ENCODE assay signal across 23 cellular contexts in the genomic region with DNA sequence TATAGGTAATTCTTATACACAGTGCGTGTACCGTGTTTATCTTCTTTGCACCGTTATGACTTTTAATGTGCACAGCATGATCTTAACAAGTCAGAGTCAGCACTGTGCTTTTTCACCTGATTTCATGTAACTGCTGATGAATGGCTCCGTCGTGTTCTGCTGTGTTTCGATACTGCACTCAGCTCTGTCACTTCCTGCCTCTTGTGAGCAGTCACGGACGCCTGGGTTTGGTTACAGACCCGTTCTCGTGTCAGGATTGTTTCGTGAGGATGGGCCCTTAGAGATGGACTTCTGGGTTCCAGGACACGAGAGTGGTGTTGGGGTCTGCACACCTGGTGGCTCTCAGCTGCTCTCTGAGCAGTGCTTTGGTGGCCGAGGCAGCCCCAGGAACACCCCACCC. TPM values are rescaled to one million over a fixed set of nuclear protein-coding genes. Genes with fewer than 3 reads are reported as not detected.
A peak's percentile ranks its signal among the peaks of the same experiment; 100 is the strongest.
DNase-seq lines count a peak whose midpoint lies in the region; ATAC-seq, FAIRE-seq and TF ChIP-seq lines count a peak whose summit lies in the region.
"Had no signal": no experiment of that assay in that cellular context is flagged by ENCODE, and none has a peak within 500 bp of the region (broad histone marks: within the 10 kb centered on the region; RNA-seq: fewer than 3 reads in every experiment).

No MANE protein-coding gene starts in this region.

- H3K4me2 ChIP-seq in HepG2 (ENCODE audit: low read depth, low read length) = no peak overlapping the region

- no peak overlapping the region for H3K4me3 ChIP-seq in HepG2 (replicated peaks in 1 of 3; ENCODE audit: insufficient read depth in 1 of 3, low read depth in 2 of 3, low read length in 3 of 3)

- no peak overlapping the region for H3K9ac ChIP-seq in HepG2 (ENCODE audit: insufficient read depth, low read depth, low read length)

- 96% methylated on average over 13 of the region's 13 CpGs for WGBS in HepG2 (ENCODE audit: low lambda C conversion rate)

- peak overlapping the region; percentile 58 for H3K27ac Mint-ChIP-seq in activated naive CD4-positive, alpha-beta T cell treated with anti-CD3 and anti-CD28 coated beads, Interleukin-2, amount 10 ng/mL, durations not matched to agents 7 days and 5 days
- H3K27ac Mint-ChIP-seq in effector memory CD8-positive, alpha-beta T cell = peak overlapping the region; percentile 30 to 85
- peak overlapping the region; percentile 56 for H3K27ac Mint-ChIP-seq in stimulated activated naive B cell treated with anti-CD40 and anti-IgM and Interleukin-4, amounts not matched to agents 10 μg/mL and 1 μg/mL and 100 μg/mL, for 72 hours
- no peak overlapping the region for H3K27ac Mint-ChIP-seq in CD14-positive monocyte

- BruUV-seq in HepG2 (replicated peaks; lab: Mats Ljungman, UMichigan) = no TSS peak

- H3K27me3 ChIP-seq in HepG2 (ENCODE audit: control insufficient read depth in 1 of 2, insufficient read depth in 2 of 2, low read length in 2 of 2) = no peaks in the 10 kb centered on the region

- no peaks in the 10 kb centered on the region for H3K9me3 ChIP-seq in HepG2 (ENCODE audit: low read length)

- no peak for TF ChIP-seq RAD21 in HepG2 (CRISPR knock-in tag; IDR thresholded peaks at IDR 0.05)

- TF ChIP-seq EP300 in HepG2 (IDR thresholded peaks at IDR 0.05; ENCODE audit: low read depth in 2 of 2, low read length in 2 of 2) (no peak), HepG2 (CRISPR knock-in tag; IDR thresholded peaks at IDR 0.05; ENCODE audit: borderline replicate concordance) (no peak)

- peak; percentile 31 for ATAC-seq in effector memory CD8-positive, alpha-beta T cell (replicated peaks)
- ATAC-seq in stimulated activated naive B cell treated with anti-CD40 and anti-IgM and Interleukin-4, amounts not matched to agents 10 μg/mL and 1 μg/mL and 100 μg/mL, for 72 hours (replicated peaks) = peak; percentile 50 to 55
- ATAC-seq in HepG2 = no peak

- CTCF ChIA-PET in activated naive CD4-positive, alpha-beta T cell treated with anti-CD3 and anti-CD28 coated beads, Interleukin-2, amount 10 ng/mL, durations not matched to agents 7 days and 5 days (lab: Charles Lee) = interaction anchor here (0.6 to 0.8 kb wide), 2 partner anchors 35 to 251 kb away, joined by 3 read pairs; no protein-coding TSS in a partner anchor
- CTCF ChIA-PET in HepG2 (lab: Yijun Ruan, JAX; ENCODE audit: low intra/inter-chr PET ratio, low total read pairs) = interaction anchor here (2.1 kb wide), 1 partner anchor 108 kb away, joined by 18 read pairs; no protein-coding TSS in a partner anchor

- H3K27ac ChIP-seq in HepG2 (ENCODE audit: extremely low read length, insufficient read depth, low read length) = no peak overlapping the region
- H3K27ac ChIP-seq: HL-60 had no signal

- no peaks in the 10 kb centered on the region for H3K9me3 Mint-ChIP-seq in activated naive CD4-positive, alpha-beta T cell treated with anti-CD3 and anti-CD28 coated beads, Interleukin-2, amount 10 ng/mL, durations not matched to agents 7 days and 5 days
- H3K9me3 Mint-ChIP-seq in effector memory CD8-positive, alpha-beta T cell = no peaks in the 10 kb centered on the region
- H3K9me3 Mint-ChIP-seq in stimulated activated naive B cell treated with anti-CD40 and anti-IgM and Interleukin-4, amounts not matched to agents 10 μg/mL and 1 μg/mL and 100 μg/mL, for 72 hours = peaks cover 5 to 6% of the 10 kb centered on the region in 2 donors
- peaks cover 0 to 4% (median 0%) of the 10 kb centered on the region in 7 donors for H3K9me3 Mint-ChIP-seq in CD14-positive monocyte
- H3K9me3 Mint-ChIP-seq: CD4-positive, CD25-positive, alpha-beta regulatory T cell had no signal

- H3K4me1 Mint-ChIP-seq in activated naive CD4-positive, alpha-beta T cell treated with anti-CD3 and anti-CD28 coated beads, Interleukin-2, amount 10 ng/mL, durations not matched to agents 7 days and 5 days = peaks cover 26% of the 10 kb centered on the region
- H3K4me1 Mint-ChIP-seq in effector memory CD8-positive, alpha-beta T cell (ENCODE audit: low read depth in 2 of 2) = peaks cover 19 to 23% of the 10 kb centered on the region in 2 donors
- H3K4me1 Mint-ChIP-seq in stimulated activated naive B cell treated with anti-CD40 and anti-IgM and Interleukin-4, amounts not matched to agents 10 μg/mL and 1 μg/mL and 100 μg/mL, for 72 hours = peaks cover 13 to 37% of the 10 kb centered on the region in 2 donors
- H3K4me1 Mint-ChIP-seq in CD14-positive monocyte = peaks cover 7% of the 10 kb centered on the region

- POLR2A ChIA-PET in HepG2 (lab: Yijun Ruan, JAX) = no interaction called here

- DNase-seq in activated naive CD4-positive, alpha-beta T cell treated with anti-CD3 and anti-CD28 coated beads, Interleukin-2, amount 10 ng/mL, durations not matched to agents 7 days and 5 days = no peak
- DNase-seq in activated naive CD4-positive, alpha-beta T cell treated with Interleukin-2 at 50 U/mL for 16 hours = no peak
- no peak for DNase-seq in GM19239 (ENCODE audit: insufficient read length, low spot score)
- DNase-seq in effector memory CD8-positive, alpha-beta T cell = peak in 1 of 3 experiments; percentile 16
- DNase-seq in stimulated activated naive B cell treated with anti-CD40 and anti-IgM and Interleukin-4, amounts not matched to agents 10 μg/mL and 1 μg/mL and 100 μg/mL, for 72 hours = no peak
- DNase-seq in HepG2 (ENCODE audit: low spot score) = no peak
- DNase-seq in CD14-positive monocyte (ENCODE audit: low spot score) = no peak
- DNase-seq in amniotic stem cell (lab: John Stamatoyannopoulos, UW) = no peak
- DNase-seq: Calu3; DMS79; GOT3; MV-4-11; NCI-H1417 treated with DMSO at 0.1 percent for 48 hours; NCI-H1930; NCI-H2171; NCI-H446; NCI-H69; NK-92 treated with Interleukin-12 subunit alpha and Interleukin-12 subunit beta, amount 100 ng/mL, for 24 hours; OCI-M1 had no signal

- in situ Hi-C loops in HepG2 (cut with HindIII; ENCODE audit: extremely low pct_ligation_motif_present, low pct_unique_long_range_greater_than_20kb) = loop anchor here (5.0 kb wide), 1 partner anchor 109 kb away; no protein-coding TSS in a partner anchor

- peaks cover 25% of the 10 kb centered on the region for H3K36me3 Mint-ChIP-seq in activated naive CD4-positive, alpha-beta T cell treated with anti-CD3 and anti-CD28 coated beads, Interleukin-2, amount 10 ng/mL, durations not matched to agents 7 days and 5 days
- H3K36me3 Mint-ChIP-seq in effector memory CD8-positive, alpha-beta T cell (ENCODE audit: insufficient read depth) = peaks cover 9% of the 10 kb centered on the region
- peaks cover 38 to 46% of the 10 kb centered on the region in 2 donors for H3K36me3 Mint-ChIP-seq in stimulated activated naive B cell treated with anti-CD40 and anti-IgM and Interleukin-4, amounts not matched to agents 10 μg/mL and 1 μg/mL and 100 μg/mL, for 72 hours
- H3K36me3 Mint-ChIP-seq in CD14-positive monocyte = peaks cover 24 to 55% of the 10 kb centered on the region in 2 donors

- no peak overlapping the region for H3K4me3 Mint-ChIP-seq in activated naive CD4-positive, alpha-beta T cell treated with anti-CD3 and anti-CD28 coated beads, Interleukin-2, amount 10 ng/mL, durations not matched to agents 7 days and 5 days
- H3K4me3 Mint-ChIP-seq in effector memory CD8-positive, alpha-beta T cell = peak overlapping the region; percentile 52 to 54
- H3K4me3 Mint-ChIP-seq in stimulated activated naive B cell treated with anti-CD40 and anti-IgM and Interleukin-4, amounts not matched to agents 10 μg/mL and 1 μg/mL and 100 μg/mL, for 72 hours = peak overlapping the region in 1 of 2 donors; percentile 41
- no peak overlapping the region for H3K4me3 Mint-ChIP-seq in CD14-positive monocyte

- H4K20me1 ChIP-seq in HepG2 (ENCODE audit: insufficient read depth, low read length) = peaks cover 4% of the 10 kb centered on the region; the same call in 1 of the 2 replicates

- no peak overlapping the region for H2AFZ ChIP-seq in HepG2 (ENCODE audit: low read length)

- no peak for TF ChIP-seq POLR2A in HepG2 (IDR thresholded peaks at IDR 0.05; ENCODE audit: insufficient read depth in 1 of 2, low read depth in 2 of 2, low read length in 2 of 2)

- FAIRE-seq in GM19239 (lab: Jason Lieb, UNC) (peak; percentile 81), HepG2 (lab: Jason Lieb, UNC) (no peak)
- FAIRE-seq: HTR-8/SVneo had no signal

- peaks cover 7 to 32% of the 10 kb centered on the region in 2 experiments; a peak in 4 of 5 replicates for H3K36me3 ChIP-seq in HepG2 (replicated peaks in 1 of 2; ENCODE audit: control insufficient read depth in 1 of 2, insufficient read depth in 2 of 2, low read length in 2 of 2)

- no peaks in the 10 kb centered on the region for H3K27me3 Mint-ChIP-seq in activated naive CD4-positive, alpha-beta T cell treated with anti-CD3 and anti-CD28 coated beads, Interleukin-2, amount 10 ng/mL, durations not matched to agents 7 days and 5 days
- H3K27me3 Mint-ChIP-seq in effector memory CD8-positive, alpha-beta T cell = no peaks in the 10 kb centered on the region
- H3K27me3 Mint-ChIP-seq in stimulated activated naive B cell treated with anti-CD40 and anti-IgM and Interleukin-4, amounts not matched to agents 10 μg/mL and 1 μg/mL and 100 μg/mL, for 72 hours = no peaks in the 10 kb centered on the region
- peaks cover 0 to 5% (median 0%) of the 10 kb centered on the region in 3 donors for H3K27me3 Mint-ChIP-seq in CD14-positive monocyte (ENCODE audit: low read depth in 3 of 3)
- H3K27me3 Mint-ChIP-seq: CD4-positive, CD25-positive, alpha-beta regulatory T cell had no signal

- peaks cover 5% of the 10 kb centered on the region for H3K4me1 ChIP-seq in HepG2 (ENCODE audit: insufficient read depth, low read length)

- intact Hi-C loops in HepG2 (cut with micrococcal nuclease; ENCODE audit: unreplicated experiment) (no loop called here), CD14-positive monocyte (cut with micrococcal nuclease) (loop anchor here in 1 of 2 donors (10.0 kb wide), 1 partner anchor 422 kb away; a partner anchor contains a TSS)

- no peaks in the 10 kb centered on the region for H3K79me2 ChIP-seq in HepG2 (ENCODE audit: insufficient read depth, low read length)

- no peak for TF ChIP-seq CTCF in HepG2 (CRISPR knock-in tag; IDR thresholded peaks at IDR 0.05)
- no peak for TF ChIP-seq CTCF in CD14-positive monocyte (IDR thresholded peaks at IDR 0.05)

RNA-seq across cellular contexts. Expression of a gene that starts 24.6 kb away (rescaled TPM):
- 33.9 and 49.6 TPM in 2 replicates for total RNA-seq in HepG2 (2016; rRNA removed; fragmentation: Illumina TruSeq; extraction: Trizol)
- total RNA-seq in HepG2 (2016; cell fraction: cytosol; rRNA removed; fragmentation: Illumina TruSeq; extraction: Trizol; ENCODE audit: low read depth) = 98.6 and 103 TPM in 2 replicates
- 32.6 and 40.4 TPM in 2 replicates for total RNA-seq in HepG2 (2016; cell fraction: insoluble cytoplasmic fraction; rRNA removed; fragmentation: Illumina TruSeq; extraction: Trizol)
- 28.6 and 30.6 TPM in 2 replicates for total RNA-seq in HepG2 (2016; cell fraction: membrane; rRNA removed; fragmentation: Illumina TruSeq; extraction: Trizol)
- total RNA-seq in HepG2 (2016; cell fraction: nucleus; rRNA removed; fragmentation: Illumina TruSeq; extraction: Trizol) = 44.9 and 51.2 TPM in 2 replicates
- polyA plus RNA-seq in HepG2 (2011; rRNA removed) (54.8 and 58.7 TPM in 2 replicates), CD14-positive monocyte (10 to 100 TPM; 54.7 to 74.0 TPM)
- 29.1 and 46.9 TPM in 2 replicates for polyA plus RNA-seq in HepG2 (2011; cell fraction: cytosol; rRNA removed)
- 327 and 449 TPM in 2 replicates for polyA plus RNA-seq in HepG2 (2011; cell fraction: nucleus; rRNA removed)
- 37.3 and 41.7 TPM in 2 replicates for polyA plus RNA-seq in HepG2 (2012)
- polyA plus RNA-seq in HepG2 (2016; cell fraction: cytosol; fragmentation: Illumina TruSeq; extraction: Trizol; ENCODE audit: low read depth) = 3.7 and 4.9 TPM in 2 replicates
- 39.7 and 51.2 TPM in 2 replicates for polyA plus RNA-seq in HepG2 (2016; cell fraction: insoluble cytoplasmic fraction; fragmentation: Illumina TruSeq; extraction: Trizol; ENCODE audit: low read depth)
- polyA plus RNA-seq in HepG2 (2016; cell fraction: membrane; fragmentation: Illumina TruSeq; extraction: Trizol; ENCODE audit: low read depth) = 5.6 and 6.8 TPM in 2 replicates
- 140 and 151 TPM in 2 replicates for polyA plus RNA-seq in HepG2 (2016; cell fraction: nucleus; fragmentation: Illumina TruSeq; extraction: Trizol; ENCODE audit: insufficient read depth, low read depth)
- polyA minus RNA-seq in HepG2 (2011; rRNA and poly(A)+ RNA removed; ENCODE audit: low replicate concordance) = 67.0 and 125 TPM in 2 replicates
- 38.0 and 45.2 TPM in 2 replicates for polyA minus RNA-seq in HepG2 (2011; cell fraction: cytosol; rRNA and poly(A)+ RNA removed)
- polyA minus RNA-seq in HepG2 (2011; cell fraction: nucleus; rRNA and poly(A)+ RNA removed) = 51.1 and 51.6 TPM in 2 replicates

RNA-seq across cellular contexts. Expression of a gene that starts 41.0 kb away (rescaled TPM):
- 12.2 and 22.0 TPM in 2 replicates for total RNA-seq in HepG2 (2016; rRNA removed; fragmentation: Illumina TruSeq; extraction: Trizol)
- total RNA-seq in HepG2 (2016; cell fraction: cytosol; rRNA removed; fragmentation: Illumina TruSeq; extraction: Trizol; ENCODE audit: low read depth) = 9.6 and 10.3 TPM in 2 replicates
- 12.7 and 23.9 TPM in 2 replicates for total RNA-seq in HepG2 (2016; cell fraction: insoluble cytoplasmic fraction; rRNA removed; fragmentation: Illumina TruSeq; extraction: Trizol)
- 17.0 and 17.4 TPM in 2 replicates for total RNA-seq in HepG2 (2016; cell fraction: membrane; rRNA removed; fragmentation: Illumina TruSeq; extraction: Trizol)
- 29.1 and 32.3 TPM in 2 replicates for total RNA-seq in HepG2 (2016; cell fraction: nucleus; rRNA removed; fragmentation: Illumina TruSeq; extraction: Trizol)
- 3.5 and 5.7 TPM in 2 replicates for polyA plus RNA-seq in HepG2 (2011; rRNA removed)
- 1.9 and 2.0 TPM in 2 replicates for polyA plus RNA-seq in HepG2 (2011; cell fraction: cytosol; rRNA removed)
- 27.8 and 27.9 TPM in 2 replicates for polyA plus RNA-seq in HepG2 (2011; cell fraction: nucleus; rRNA removed)
- polyA plus RNA-seq in HepG2 (2012) = 48.6 and 58.1 TPM in 2 replicates
- 21.3 and 21.5 TPM in 2 replicates for polyA plus RNA-seq in HepG2 (2016; cell fraction: cytosol; fragmentation: Illumina TruSeq; extraction: Trizol; ENCODE audit: low read depth)
- polyA plus RNA-seq in HepG2 (2016; cell fraction: insoluble cytoplasmic fraction; fragmentation: Illumina TruSeq; extraction: Trizol; ENCODE audit: low read depth) = 52.3 and 61.0 TPM in 2 replicates
- 23.7 and 26.9 TPM in 2 replicates for polyA plus RNA-seq in HepG2 (2016; cell fraction: membrane; fragmentation: Illumina TruSeq; extraction: Trizol; ENCODE audit: low read depth)
- polyA plus RNA-seq in HepG2 (2016; cell fraction: nucleus; fragmentation: Illumina TruSeq; extraction: Trizol; ENCODE audit: insufficient read depth, low read depth) = 78.1 and 80.9 TPM in 2 replicates
- polyA minus RNA-seq in HepG2 (2011; rRNA and poly(A)+ RNA removed; ENCODE audit: low replicate concordance) = 1.6 and 9.2 TPM in 2 replicates
- 17.1 and 26.0 TPM in 2 replicates for polyA minus RNA-seq in HepG2 (2011; cell fraction: cytosol; rRNA and poly(A)+ RNA removed)
- 24.3 and 29.1 TPM in 2 replicates for polyA minus RNA-seq in HepG2 (2011; cell fraction: nucleus; rRNA and poly(A)+ RNA removed)
- polyA plus RNA-seq in CD14-positive monocyte = not detected
- total RNA-seq: RPMI7951 had no signal

RNA-seq across cellular contexts. Expression of a gene that starts 59.9 kb away (rescaled TPM):
- 28.2 and 36.1 TPM in 2 replicates for total RNA-seq in HepG2 (2016; rRNA removed; fragmentation: Illumina TruSeq; extraction: Trizol)
- total RNA-seq in HepG2 (2016; cell fraction: cytosol; rRNA removed; fragmentation: Illumina TruSeq; extraction: Trizol; ENCODE audit: low read depth) = 5.3 and 7.1 TPM in 2 replicates
- 27.6 and 34.8 TPM in 2 replicates for total RNA-seq in HepG2 (2016; cell fraction: insoluble cytoplasmic fraction; rRNA removed; fragmentation: Illumina TruSeq; extraction: Trizol)
- total RNA-seq in HepG2 (2016; cell fraction: membrane; rRNA removed; fragmentation: Illumina TruSeq; extraction: Trizol) = 17.5 and 18.4 TPM in 2 replicates
- total RNA-seq in HepG2 (2016; cell fraction: nucleus; rRNA removed; fragmentation: Illumina TruSeq; extraction: Trizol) = 16.5 and 21.0 TPM in 2 replicates
- polyA plus RNA-seq in HepG2 (2011; rRNA removed) = 22.1 and 22.4 TPM in 2 replicates
- 17.7 and 18.3 TPM in 2 replicates for polyA plus RNA-seq in HepG2 (2011; cell fraction: cytosol; rRNA removed)
- polyA plus RNA-seq in HepG2 (2011; cell fraction: nucleus; rRNA removed) = 34.0 and 36.3 TPM in 2 replicates
- 27.4 and 37.9 TPM in 2 replicates for polyA plus RNA-seq in HepG2 (2012)
- 6.9 and 7.2 TPM in 2 replicates for polyA plus RNA-seq in HepG2 (2016; cell fraction: cytosol; fragmentation: Illumina TruSeq; extraction: Trizol; ENCODE audit: low read depth)
- polyA plus RNA-seq in HepG2 (2016; cell fraction: insoluble cytoplasmic fraction; fragmentation: Illumina TruSeq; extraction: Trizol; ENCODE audit: low read depth) = 54.4 and 62.2 TPM in 2 replicates
- polyA plus RNA-seq in HepG2 (2016; cell fraction: membrane; fragmentation: Illumina TruSeq; extraction: Trizol; ENCODE audit: low read depth) = 14.4 and 14.9 TPM in 2 replicates
- 57.5 and 59.5 TPM in 2 replicates for polyA plus RNA-seq in HepG2 (2016; cell fraction: nucleus; fragmentation: Illumina TruSeq; extraction: Trizol; ENCODE audit: insufficient read depth, low read depth)
- polyA minus RNA-seq in HepG2 (2011; rRNA and poly(A)+ RNA removed; ENCODE audit: low replicate concordance) = 13.3 and 23.3 TPM in 2 replicates
- polyA minus RNA-seq in HepG2 (2011; cell fraction: cytosol; rRNA and poly(A)+ RNA removed) = 11.0 and 11.2 TPM in 2 replicates
- 9.8 and 12.2 TPM in 2 replicates for polyA minus RNA-seq in HepG2 (2011; cell fraction: nucleus; rRNA and poly(A)+ RNA removed)
- polyA plus RNA-seq in CD14-positive monocyte = 10 to 100 TPM; 16.5 to 23.2 TPM

Comparison
In these comparisons a context has a peak if more than half of its experiments do, and no peak if none do; other contexts are left out.
1. H3K27ac Mint-ChIP-seq: peak in activated naive CD4-positive, alpha-beta T cell treated with anti-CD3 and anti-CD28 coated beads, Interleukin-2, amount 10 ng/mL, durations not matched to agents 7 days and 5 days (single experiment), effector memory CD8-positive, alpha-beta T cell (2 of 2) and stimulated activated naive B cell treated with anti-CD40 and anti-IgM and Interleukin-4, amounts not matched to agents 10 μg/mL and 1 μg/mL and 100 μg/mL, for 72 hours (single experiment); none in CD14-positive monocyte (0 of 7).
2. H3K4me3 Mint-ChIP-seq: peak in effector memory CD8-positive, alpha-beta T cell (2 of 2); none in activated naive CD4-positive, alpha-beta T cell treated with anti-CD3 and anti-CD28 coated beads, Interleukin-2, amount 10 ng/mL, durations not matched to agents 7 days and 5 days (single experiment) and CD14-positive monocyte (0 of 2).